ENCODE assay signal across 1 cellular context in the genomic region with DNA sequence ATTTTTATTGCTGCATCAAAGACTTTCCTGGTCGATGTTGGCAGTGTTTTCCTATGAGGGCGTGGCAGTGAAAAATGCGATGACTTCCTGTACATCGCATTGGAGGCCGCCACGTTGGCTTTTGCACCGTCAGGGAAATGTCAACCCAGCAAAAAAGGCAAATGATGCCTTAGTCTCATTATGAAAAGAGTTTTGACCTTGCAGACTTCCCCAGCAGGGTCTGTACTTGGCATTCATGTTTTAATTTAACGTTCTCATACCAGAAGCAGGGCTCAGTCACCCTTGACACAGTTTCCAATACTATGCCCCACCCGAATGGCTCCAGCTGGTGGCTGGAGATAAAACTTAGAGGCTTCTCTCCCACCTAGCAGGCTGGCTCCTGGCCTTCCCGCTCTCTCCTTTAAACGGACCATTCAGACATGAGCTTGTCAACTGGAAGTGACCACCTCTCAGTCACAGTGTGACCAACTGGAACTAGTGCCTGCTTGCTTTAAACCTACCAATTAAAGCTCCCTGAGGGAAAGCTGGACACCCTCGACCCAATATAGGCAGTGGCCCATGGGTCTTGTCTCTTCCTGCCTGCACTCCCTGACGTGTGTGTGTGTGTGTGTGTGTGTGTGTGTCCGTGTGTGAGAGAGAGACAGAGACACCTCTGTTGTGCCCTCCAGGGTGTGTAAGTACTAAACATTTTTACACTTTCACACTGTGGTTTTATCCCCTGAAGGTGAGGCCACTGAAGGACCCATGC.
TF ChIP-seq lines count a peak whose summit lies in the region.

No MANE protein-coding gene starts in this region.

TF ChIP-seq in K562, 482 proteins besides CTCF, POLR2A, EP300 and RAD21 (continued from another document and continues in another):
- TF ChIP-seq, protein P1, sequence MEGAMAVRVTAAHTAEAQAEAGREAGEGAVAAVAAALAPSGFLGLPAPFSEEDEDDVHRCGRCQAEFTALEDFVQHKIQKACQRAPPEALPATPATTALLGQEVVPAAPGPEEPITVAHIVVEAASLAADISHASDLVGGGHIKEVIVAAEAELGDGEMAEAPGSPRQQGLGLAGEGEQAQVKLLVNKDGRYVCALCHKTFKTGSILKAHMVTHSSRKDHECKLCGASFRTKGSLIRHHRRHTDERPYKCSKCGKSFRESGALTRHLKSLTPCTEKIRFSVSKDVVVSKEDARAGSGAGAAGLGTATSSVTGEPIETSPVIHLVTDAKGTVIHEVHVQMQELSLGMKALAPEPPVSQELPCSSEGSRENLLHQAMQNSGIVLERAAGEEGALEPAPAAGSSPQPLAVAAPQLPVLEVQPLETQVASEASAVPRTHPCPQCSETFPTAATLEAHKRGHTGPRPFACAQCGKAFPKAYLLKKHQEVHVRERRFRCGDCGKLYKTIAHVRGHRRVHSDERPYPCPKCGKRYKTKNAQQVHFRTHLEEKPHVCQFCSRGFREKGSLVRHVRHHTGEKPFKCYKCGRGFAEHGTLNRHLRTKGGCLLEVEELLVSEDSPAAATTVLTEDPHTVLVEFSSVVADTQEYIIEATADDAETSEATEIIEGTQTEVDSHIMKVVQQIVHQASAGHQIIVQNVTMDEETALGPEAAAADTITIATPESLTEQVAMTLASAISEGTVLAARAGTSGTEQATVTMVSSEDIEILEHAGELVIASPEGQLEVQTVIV (CRISPR knock-in tag; IDR thresholded peaks at IDR 0.05; ENCODE audit: borderline replicate concordance), result no peak
- TF ChIP-seq, protein P2, sequence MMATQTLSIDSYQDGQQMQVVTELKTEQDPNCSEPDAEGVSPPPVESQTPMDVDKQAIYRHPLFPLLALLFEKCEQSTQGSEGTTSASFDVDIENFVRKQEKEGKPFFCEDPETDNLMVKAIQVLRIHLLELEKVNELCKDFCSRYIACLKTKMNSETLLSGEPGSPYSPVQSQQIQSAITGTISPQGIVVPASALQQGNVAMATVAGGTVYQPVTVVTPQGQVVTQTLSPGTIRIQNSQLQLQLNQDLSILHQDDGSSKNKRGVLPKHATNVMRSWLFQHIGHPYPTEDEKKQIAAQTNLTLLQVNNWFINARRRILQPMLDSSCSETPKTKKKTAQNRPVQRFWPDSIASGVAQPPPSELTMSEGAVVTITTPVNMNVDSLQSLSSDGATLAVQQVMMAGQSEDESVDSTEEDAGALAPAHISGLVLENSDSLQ (IDR thresholded peaks at IDR 0.05), result peak; percentile 73
- TF ChIP-seq RFX5 (IDR thresholded peaks at IDR 0.05; ENCODE audit: low read depth, low read length) (0 out of 2 replicates have a peak, but pooled peaks have one; percentile 50), TGIF2 (CRISPR knock-in tag; IDR thresholded peaks at IDR 0.05) (no peak), CREBBP (IDR thresholded peaks at IDR 0.05; ENCODE audit: low read depth, low read length) (no peak), STAG1 (CRISPR knock-in tag; IDR thresholded peaks at IDR 0.05; ENCODE audit: borderline replicate concordance) (no peak), ZNF175 (CRISPR knock-in tag; IDR thresholded peaks at IDR 0.05; ENCODE audit: low read depth) (peak; percentile 72; the same call in 1 of the 2 replicates), CREB1 (IDR thresholded peaks at IDR 0.05) (no peak; the same call in 1 of the 2 replicates), CREB1 (CRISPR knock-in tag; IDR thresholded peaks at IDR 0.05) (peak; percentile 59; the same call in 1 of the 2 replicates), YY1 (IDR thresholded peaks at IDR 0.05; ENCODE audit: borderline replicate concordance in 1 of 3, control insufficient read depth in 1 of 3, extremely low read depth in 1 of 3, insufficient read depth in 3 of 3, insufficient read length in 1 of 3, insufficient replicate concordance in 2 of 3, low read depth in 1 of 3, low read length in 2 of 3) (peak in 1 of 3 experiments; percentile 56), CC2D1A (IDR thresholded peaks at IDR 0.05) (peak; percentile 96), NELFE (IDR thresholded peaks at IDR 0.05; ENCODE audit: insufficient read depth, insufficient read length) (no peak), HIVEP1 (CRISPR knock-in tag; IDR thresholded peaks at IDR 0.05) (no peak), MTA1 (IDR thresholded peaks at IDR 0.05; ENCODE audit: borderline replicate concordance) (no peak), ZNF217 (CRISPR knock-in tag; IDR thresholded peaks at IDR 0.05) (no peak), JUNB (CRISPR knock-in tag; conservative IDR thresholded peaks at IDR 0.05) (no peak), HOXB6 (CRISPR knock-in tag; IDR thresholded peaks at IDR 0.05; ENCODE audit: borderline replicate concordance) (no peak), ZNF282 (CRISPR knock-in tag; IDR thresholded peaks at IDR 0.05) (no peak), LCOR (CRISPR knock-in tag; IDR thresholded peaks at IDR 0.05) (peak; percentile 87), E2F3 (CRISPR knock-in tag; IDR thresholded peaks at IDR 0.05) (peak; percentile 95), PHF20 (IDR thresholded peaks at IDR 0.05; ENCODE audit: partially characterized antibody) (peak; percentile 47), ILK (tag; IDR thresholded peaks at IDR 0.05; ENCODE audit: borderline replicate concordance, low read depth) (no peak), SREBF1 (IDR thresholded peaks at IDR 0.05; ENCODE audit: borderline replicate concordance, low read depth, low read length) (no peak), TAL1 (IDR thresholded peaks at IDR 0.05) (peak; percentile 94), POLR2AphosphoS5 (IDR thresholded peaks at IDR 0.05; ENCODE audit: control insufficient read depth, insufficient read depth, low read depth, low read length) (peak; percentile 93), SRSF9 (IDR thresholded peaks at IDR 0.05; ENCODE audit: borderline replicate concordance, low read depth, low read length) (no peak), CCNT2 (IDR thresholded peaks at IDR 0.05; ENCODE audit: borderline replicate concordance, extremely low read depth, insufficient read length, low read depth, low read length) (peak; percentile 82), MAFF (IDR thresholded peaks at IDR 0.05; ENCODE audit: low read length) (peak; percentile 75), CBX1 (IDR thresholded peaks at IDR 0.05; ENCODE audit: low read depth) (peak; percentile 69; the same call in 1 of the 2 replicates), POLR3G (IDR thresholded peaks at IDR 0.05; ENCODE audit: extremely low read depth, insufficient read length, insufficient replicate concordance) (no peak)
- TF ChIP-seq, protein P3, sequence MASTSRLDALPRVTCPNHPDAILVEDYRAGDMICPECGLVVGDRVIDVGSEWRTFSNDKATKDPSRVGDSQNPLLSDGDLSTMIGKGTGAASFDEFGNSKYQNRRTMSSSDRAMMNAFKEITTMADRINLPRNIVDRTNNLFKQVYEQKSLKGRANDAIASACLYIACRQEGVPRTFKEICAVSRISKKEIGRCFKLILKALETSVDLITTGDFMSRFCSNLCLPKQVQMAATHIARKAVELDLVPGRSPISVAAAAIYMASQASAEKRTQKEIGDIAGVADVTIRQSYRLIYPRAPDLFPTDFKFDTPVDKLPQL (IDR thresholded peaks at IDR 0.05; ENCODE audit: extremely low read depth, insufficient read length), result no peak
- TF ChIP-seq, protein P4, sequence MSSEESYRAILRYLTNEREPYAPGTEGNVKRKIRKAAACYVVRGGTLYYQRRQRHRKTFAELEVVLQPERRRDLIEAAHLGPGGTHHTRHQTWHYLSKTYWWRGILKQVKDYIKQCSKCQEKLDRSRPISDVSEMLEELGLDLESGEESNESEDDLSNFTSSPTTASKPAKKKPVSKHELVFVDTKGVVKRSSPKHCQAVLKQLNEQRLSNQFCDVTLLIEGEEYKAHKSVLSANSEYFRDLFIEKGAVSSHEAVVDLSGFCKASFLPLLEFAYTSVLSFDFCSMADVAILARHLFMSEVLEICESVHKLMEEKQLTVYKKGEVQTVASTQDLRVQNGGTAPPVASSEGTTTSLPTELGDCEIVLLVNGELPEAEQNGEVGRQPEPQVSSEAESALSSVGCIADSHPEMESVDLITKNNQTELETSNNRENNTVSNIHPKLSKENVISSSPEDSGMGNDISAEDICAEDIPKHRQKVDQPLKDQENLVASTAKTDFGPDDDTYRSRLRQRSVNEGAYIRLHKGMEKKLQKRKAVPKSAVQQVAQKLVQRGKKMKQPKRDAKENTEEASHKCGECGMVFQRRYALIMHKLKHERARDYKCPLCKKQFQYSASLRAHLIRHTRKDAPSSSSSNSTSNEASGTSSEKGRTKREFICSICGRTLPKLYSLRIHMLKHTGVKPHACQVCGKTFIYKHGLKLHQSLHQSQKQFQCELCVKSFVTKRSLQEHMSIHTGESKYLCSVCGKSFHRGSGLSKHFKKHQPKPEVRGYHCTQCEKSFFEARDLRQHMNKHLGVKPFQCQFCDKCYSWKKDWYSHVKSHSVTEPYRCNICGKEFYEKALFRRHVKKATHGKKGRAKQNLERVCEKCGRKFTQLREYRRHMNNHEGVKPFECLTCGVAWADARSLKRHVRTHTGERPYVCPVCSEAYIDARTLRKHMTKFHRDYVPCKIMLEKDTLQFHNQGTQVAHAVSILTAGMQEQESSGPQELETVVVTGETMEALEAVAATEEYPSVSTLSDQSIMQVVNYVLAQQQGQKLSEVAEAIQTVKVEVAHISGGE (CRISPR knock-in tag; IDR thresholded peaks at IDR 0.05), result peak in 1 of 3 experiments; percentile 60; a peak in 1 of 6 replicates
- TF ChIP-seq, protein P5, sequence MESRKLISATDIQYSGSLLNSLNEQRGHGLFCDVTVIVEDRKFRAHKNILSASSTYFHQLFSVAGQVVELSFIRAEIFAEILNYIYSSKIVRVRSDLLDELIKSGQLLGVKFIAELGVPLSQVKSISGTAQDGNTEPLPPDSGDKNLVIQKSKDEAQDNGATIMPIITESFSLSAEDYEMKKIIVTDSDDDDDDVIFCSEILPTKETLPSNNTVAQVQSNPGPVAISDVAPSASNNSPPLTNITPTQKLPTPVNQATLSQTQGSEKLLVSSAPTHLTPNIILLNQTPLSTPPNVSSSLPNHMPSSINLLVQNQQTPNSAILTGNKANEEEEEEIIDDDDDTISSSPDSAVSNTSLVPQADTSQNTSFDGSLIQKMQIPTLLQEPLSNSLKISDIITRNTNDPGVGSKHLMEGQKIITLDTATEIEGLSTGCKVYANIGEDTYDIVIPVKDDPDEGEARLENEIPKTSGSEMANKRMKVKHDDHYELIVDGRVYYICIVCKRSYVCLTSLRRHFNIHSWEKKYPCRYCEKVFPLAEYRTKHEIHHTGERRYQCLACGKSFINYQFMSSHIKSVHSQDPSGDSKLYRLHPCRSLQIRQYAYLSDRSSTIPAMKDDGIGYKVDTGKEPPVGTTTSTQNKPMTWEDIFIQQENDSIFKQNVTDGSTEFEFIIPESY (CRISPR knock-in tag; IDR thresholded peaks at IDR 0.05), result no peak
- TF ChIP-seq, protein P6, sequence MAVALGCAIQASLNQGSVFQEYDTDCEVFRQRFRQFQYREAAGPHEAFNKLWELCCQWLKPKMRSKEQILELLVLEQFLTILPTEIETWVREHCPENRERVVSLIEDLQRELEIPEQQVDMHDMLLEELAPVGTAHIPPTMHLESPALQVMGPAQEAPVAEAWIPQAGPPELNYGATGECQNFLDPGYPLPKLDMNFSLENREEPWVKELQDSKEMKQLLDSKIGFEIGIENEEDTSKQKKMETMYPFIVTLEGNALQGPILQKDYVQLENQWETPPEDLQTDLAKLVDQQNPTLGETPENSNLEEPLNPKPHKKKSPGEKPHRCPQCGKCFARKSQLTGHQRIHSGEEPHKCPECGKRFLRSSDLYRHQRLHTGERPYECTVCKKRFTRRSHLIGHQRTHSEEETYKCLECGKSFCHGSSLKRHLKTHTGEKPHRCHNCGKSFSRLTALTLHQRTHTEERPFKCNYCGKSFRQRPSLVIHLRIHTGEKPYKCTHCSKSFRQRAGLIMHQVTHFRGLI (CRISPR knock-in tag; IDR thresholded peaks at IDR 0.05), result no peak
- TF ChIP-seq, protein P7, sequence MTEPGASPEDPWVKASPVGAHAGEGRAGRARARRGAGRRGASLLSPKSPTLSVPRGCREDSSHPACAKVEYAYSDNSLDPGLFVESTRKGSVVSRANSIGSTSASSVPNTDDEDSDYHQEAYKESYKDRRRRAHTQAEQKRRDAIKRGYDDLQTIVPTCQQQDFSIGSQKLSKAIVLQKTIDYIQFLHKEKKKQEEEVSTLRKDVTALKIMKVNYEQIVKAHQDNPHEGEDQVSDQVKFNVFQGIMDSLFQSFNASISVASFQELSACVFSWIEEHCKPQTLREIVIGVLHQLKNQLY (CRISPR knock-in tag; conservative IDR thresholded peaks at IDR 0.05), result no peak
- TF ChIP-seq, protein P8, sequence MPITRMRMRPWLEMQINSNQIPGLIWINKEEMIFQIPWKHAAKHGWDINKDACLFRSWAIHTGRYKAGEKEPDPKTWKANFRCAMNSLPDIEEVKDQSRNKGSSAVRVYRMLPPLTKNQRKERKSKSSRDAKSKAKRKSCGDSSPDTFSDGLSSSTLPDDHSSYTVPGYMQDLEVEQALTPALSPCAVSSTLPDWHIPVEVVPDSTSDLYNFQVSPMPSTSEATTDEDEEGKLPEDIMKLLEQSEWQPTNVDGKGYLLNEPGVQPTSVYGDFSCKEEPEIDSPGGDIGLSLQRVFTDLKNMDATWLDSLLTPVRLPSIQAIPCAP (CRISPR knock-in tag; IDR thresholded peaks at IDR 0.05; ENCODE audit: borderline replicate concordance), result no peak
- TF ChIP-seq, protein P9, sequence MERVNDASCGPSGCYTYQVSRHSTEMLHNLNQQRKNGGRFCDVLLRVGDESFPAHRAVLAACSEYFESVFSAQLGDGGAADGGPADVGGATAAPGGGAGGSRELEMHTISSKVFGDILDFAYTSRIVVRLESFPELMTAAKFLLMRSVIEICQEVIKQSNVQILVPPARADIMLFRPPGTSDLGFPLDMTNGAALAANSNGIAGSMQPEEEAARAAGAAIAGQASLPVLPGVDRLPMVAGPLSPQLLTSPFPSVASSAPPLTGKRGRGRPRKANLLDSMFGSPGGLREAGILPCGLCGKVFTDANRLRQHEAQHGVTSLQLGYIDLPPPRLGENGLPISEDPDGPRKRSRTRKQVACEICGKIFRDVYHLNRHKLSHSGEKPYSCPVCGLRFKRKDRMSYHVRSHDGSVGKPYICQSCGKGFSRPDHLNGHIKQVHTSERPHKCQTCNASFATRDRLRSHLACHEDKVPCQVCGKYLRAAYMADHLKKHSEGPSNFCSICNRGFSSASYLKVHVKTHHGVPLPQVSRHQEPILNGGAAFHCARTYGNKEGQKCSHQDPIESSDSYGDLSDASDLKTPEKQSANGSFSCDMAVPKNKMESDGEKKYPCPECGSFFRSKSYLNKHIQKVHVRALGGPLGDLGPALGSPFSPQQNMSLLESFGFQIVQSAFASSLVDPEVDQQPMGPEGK (CRISPR knock-in tag; IDR thresholded peaks at IDR 0.05; ENCODE audit: borderline replicate concordance), result no peak
- TF ChIP-seq, protein P10, sequence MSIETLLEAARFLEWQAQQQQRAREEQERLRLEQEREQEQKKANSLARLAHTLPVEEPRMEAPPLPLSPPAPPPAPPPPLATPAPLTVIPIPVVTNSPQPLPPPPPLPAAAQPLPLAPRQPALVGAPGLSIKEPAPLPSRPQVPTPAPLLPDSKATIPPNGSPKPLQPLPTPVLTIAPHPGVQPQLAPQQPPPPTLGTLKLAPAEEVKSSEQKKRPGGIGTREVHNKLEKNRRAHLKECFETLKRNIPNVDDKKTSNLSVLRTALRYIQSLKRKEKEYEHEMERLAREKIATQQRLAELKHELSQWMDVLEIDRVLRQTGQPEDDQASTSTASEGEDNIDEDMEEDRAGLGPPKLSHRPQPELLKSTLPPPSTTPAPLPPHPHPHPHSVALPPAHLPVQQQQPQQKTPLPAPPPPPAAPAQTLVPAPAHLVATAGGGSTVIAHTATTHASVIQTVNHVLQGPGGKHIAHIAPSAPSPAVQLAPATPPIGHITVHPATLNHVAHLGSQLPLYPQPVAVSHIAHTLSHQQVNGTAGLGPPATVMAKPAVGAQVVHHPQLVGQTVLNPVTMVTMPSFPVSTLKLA (conservative IDR thresholded peaks at IDR 0.05), result peak; percentile 66 to 72
